11 cellular contexts compared by ENCODE assay signal in genomic region chr7:2954433-2954853, GRCh38.
DNase-seq lines count a peak whose midpoint lies in the region; ATAC-seq, FAIRE-seq and TF ChIP-seq lines count a peak whose summit lies in the region.
"Had no signal": no experiment of that assay in that cellular context is flagged by ENCODE, and none has a peak within 500 bp of the region (broad histone marks: within the 10 kb centered on the region; RNA-seq: fewer than 3 reads in every experiment).

No MANE protein-coding gene starts in this region.

- no peaks in the 10 kb centered on the region for H3K4me1 ChIP-seq in right lobe of liver
- H3K4me1 ChIP-seq in HepG2 (ENCODE audit: insufficient read depth, low read length): no peaks in the 10 kb centered on the region
- peaks cover 0 to 5% (median 2%) of the 10 kb centered on the region in 4 donors for H3K4me1 ChIP-seq in upper lobe of left lung
- no peaks in the 10 kb centered on the region for H3K4me1 ChIP-seq in stomach
- H3K4me1 ChIP-seq: esophagus muscularis mucosa, tibial nerve had no signal

- TF ChIP-seq POLR2A in right lobe of liver (IDR thresholded peaks at IDR 0.05): no peak
- TF ChIP-seq POLR2A in HepG2 (IDR thresholded peaks at IDR 0.05; ENCODE audit: insufficient read depth in 1 of 2, low read depth in 2 of 2, low read length in 2 of 2): no peak
- TF ChIP-seq POLR2A in upper lobe of left lung (IDR thresholded peaks at IDR 0.05): no peak
- no peak for TF ChIP-seq POLR2A in stomach (IDR thresholded peaks at IDR 0.05)
- TF ChIP-seq POLR2A in GM12892 (IDR thresholded peaks at IDR 0.05; ENCODE audit: low read depth, low read length): no peak

- H3K27me3 ChIP-seq in right lobe of liver (no peaks in the 10 kb centered on the region), HepG2 (ENCODE audit: control insufficient read depth in 1 of 2, insufficient read depth in 2 of 2, low read length in 2 of 2) (no peaks in the 10 kb centered on the region; a peak in 1 of 5 replicates), upper lobe of left lung (no peaks in the 10 kb centered on the region), stomach (peaks cover 0 to 13% (median 0%) of the 10 kb centered on the region in 3 donors)
- H3K27me3 ChIP-seq: tibial nerve had no signal

- ATAC-seq in right lobe of liver (peak; percentile 19 to 60 (median 44)), HepG2 (no peak), upper lobe of left lung (ENCODE audit: low FRiP score in 2 of 2) (peak in 1 of 2 donors; percentile 28)

- POLR2A ChIA-PET in HepG2 (lab: Yijun Ruan, JAX): no interaction called here

- H4K20me1 ChIP-seq in HepG2 (ENCODE audit: insufficient read depth, low read length): no peaks in the 10 kb centered on the region

- no peak for DNase-seq in right lobe of liver
- DNase-seq in HepG2 (ENCODE audit: low spot score): no peak
- peak; percentile 23 for DNase-seq in activated T-cell treated with anti-CD3 and anti-CD28 coated beads for 48 hours (ENCODE audit: low read depth)
- peak; percentile 27 for DNase-seq in islet precursor cell
- DNase-seq in upper lobe of left lung: peak; percentile 41 to 52
- no peak for DNase-seq in stomach
- DNase-seq in GM12892 (ENCODE audit: insufficient read length): no peak
- no peak for DNase-seq in NCI-H2081 treated with DMSO at 0.1 percent for 48 hours (lab: John Stamatoyannopoulos, UW)

- CTCF ChIA-PET in HepG2 (lab: Yijun Ruan, JAX; ENCODE audit: low intra/inter-chr PET ratio, low total read pairs): no interaction called here

- in situ Hi-C loops in HepG2 (cut with HindIII; ENCODE audit: extremely low pct_ligation_motif_present, low pct_unique_long_range_greater_than_20kb): no loop called here

- H3K79me2 ChIP-seq in HepG2 (ENCODE audit: insufficient read depth, low read length): no peaks in the 10 kb centered on the region

- no peak overlapping the region for H3K9ac ChIP-seq in HepG2 (ENCODE audit: insufficient read depth, low read depth, low read length)

- no peak overlapping the region for H2AFZ ChIP-seq in HepG2 (ENCODE audit: low read length)

- H3K9me3 ChIP-seq in right lobe of liver (no peaks in the 10 kb centered on the region), HepG2 (ENCODE audit: low read length) (no peaks in the 10 kb centered on the region), upper lobe of left lung (no peaks in the 10 kb centered on the region), stomach (peaks cover 0 to 6% (median under 1%) of the 10 kb centered on the region in 4 donors)

- FAIRE-seq in HepG2 (lab: Jason Lieb, UNC) (no peak), GM12892 (lab: Jason Lieb, UNC) (no peak)
- FAIRE-seq: RCC 7860 had no signal

- no TSS peak for BruUV-seq in HepG2 (replicated peaks; lab: Mats Ljungman, UMichigan)

- TF ChIP-seq EP300 in HepG2 (IDR thresholded peaks at IDR 0.05; ENCODE audit: low read depth in 2 of 2, low read length in 2 of 2) (no peak), HepG2 (CRISPR knock-in tag; IDR thresholded peaks at IDR 0.05; ENCODE audit: borderline replicate concordance) (no peak), upper lobe of left lung (IDR thresholded peaks at IDR 0.05) (no peak), stomach (IDR thresholded peaks at IDR 0.05) (no peak)

- TF ChIP-seq CTCF in right lobe of liver (IDR thresholded peaks at IDR 0.05) (no peak), HepG2 (CRISPR knock-in tag; IDR thresholded peaks at IDR 0.05) (no peak), upper lobe of left lung (IDR thresholded peaks at IDR 0.05) (no peak), stomach (IDR thresholded peaks at IDR 0.05) (no peak)

- intact Hi-C loops in right lobe of liver (cut with DNase I) (no loop called here), HepG2 (cut with micrococcal nuclease; ENCODE audit: unreplicated experiment) (no loop called here), stomach (cut with DNase I; ENCODE audit: low total_unique reads) (no loop called here)

- H3K4me3 ChIP-seq in right lobe of liver (no peak overlapping the region), HepG2 (replicated peaks in 1 of 3; ENCODE audit: insufficient read depth in 1 of 3, low read depth in 2 of 3, low read length in 3 of 3) (no peak overlapping the region), upper lobe of left lung (no peak overlapping the region), stomach (no peak overlapping the region)
- H3K4me3 ChIP-seq: esophagus muscularis mucosa, tibial nerve had no signal

- WGBS in right lobe of liver (ENCODE audit: insufficient coverage, low coverage, low lambda C conversion rate, missing lambda C conversion rate): 10% methylated on average over 2 of the region's 11 CpGs
- 42% methylated on average over 4 of the region's 11 CpGs for WGBS in HepG2 (ENCODE audit: low lambda C conversion rate)
- 42 to 78% methylated on average over 4 to 10 of the region's 11 CpGs for WGBS in upper lobe of left lung, 2 donors
- 68 to 82% (median 74%) methylated on average over 7 to 11 of the region's 11 CpGs for WGBS in stomach, 5 donors

- no peak for TF ChIP-seq RAD21 in HepG2 (CRISPR knock-in tag; IDR thresholded peaks at IDR 0.05)

- H3K36me3 ChIP-seq in right lobe of liver (no peaks in the 10 kb centered on the region), HepG2 (replicated peaks in 1 of 2; ENCODE audit: control insufficient read depth in 1 of 2, insufficient read depth in 2 of 2, low read length in 2 of 2) (no peaks in the 10 kb centered on the region), upper lobe of left lung (no peaks in the 10 kb centered on the region), stomach (no peaks in the 10 kb centered on the region)
- H3K36me3 ChIP-seq: esophagus muscularis mucosa, tibial nerve had no signal

- H3K27ac ChIP-seq in right lobe of liver (no peak overlapping the region), HepG2 (ENCODE audit: extremely low read length, insufficient read depth, low read length) (no peak overlapping the region), upper lobe of left lung (no peak overlapping the region), stomach (no peak overlapping the region)
- H3K27ac ChIP-seq: esophagus muscularis mucosa, tibial nerve had no signal

- H3K4me2 ChIP-seq in HepG2 (ENCODE audit: low read depth, low read length): no peak overlapping the region

TF ChIP-seq in HepG2, 621 proteins besides CTCF, POLR2A, EP300 and RAD21:
- TF ChIP-seq GMEB1 (CRISPR knock-in tag; IDR thresholded peaks at IDR 0.05; ENCODE audit: borderline replicate concordance): no peak
- TF ChIP-seq ZNF839 (CRISPR knock-in tag; IDR thresholded peaks at IDR 0.05; ENCODE audit: borderline replicate concordance): no peak
- TF ChIP-seq ZBED4 (CRISPR knock-in tag; IDR thresholded peaks at IDR 0.05; ENCODE audit: borderline replicate concordance): no peak
- no peak for TF ChIP-seq REXO4 (CRISPR knock-in tag; IDR thresholded peaks at IDR 0.05; ENCODE audit: borderline replicate concordance)
- TF ChIP-seq ZNF138 (CRISPR knock-in tag; IDR thresholded peaks at IDR 0.05; ENCODE audit: low read depth): no peak

Comparison
In these comparisons a context has a peak if more than half of its experiments do, and no peak if none do; other contexts are left out.
1. DNase-seq: peak in activated T-cell treated with anti-CD3 and anti-CD28 coated beads for 48 hours (single experiment), islet precursor cell (single experiment) and upper lobe of left lung (2 of 2); none in right lobe of liver (0 of 3), HepG2 (single experiment), stomach (single experiment), GM12892 (single experiment) and NCI-H2081 treated with DMSO at 0.1 percent for 48 hours (single experiment).